In the genomic region with DNA sequence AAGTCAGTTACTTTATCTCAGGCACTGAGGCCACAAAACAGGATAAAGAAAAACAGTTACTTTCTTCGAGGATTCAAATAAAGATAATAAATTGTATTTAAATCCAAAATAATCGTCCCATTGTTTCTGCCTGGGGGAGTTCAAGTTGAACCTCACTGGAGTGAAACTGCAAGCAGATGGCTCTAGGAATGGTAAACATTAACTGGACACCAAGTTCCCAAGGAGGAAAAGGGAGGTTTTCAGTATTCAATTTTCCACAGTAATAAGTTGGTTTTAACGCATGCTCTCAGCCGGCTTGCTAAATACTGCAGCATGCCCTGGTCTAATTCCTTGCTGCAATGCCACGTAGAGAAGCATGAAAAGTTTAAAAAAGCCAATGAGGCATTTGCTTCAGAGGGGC, we compare ENCODE assay signal across 28 cellular contexts. TPM values are rescaled to one million over a fixed set of nuclear protein-coding genes. Genes with fewer than 3 reads are reported as not detected.
A peak's percentile ranks its signal among the peaks of the same experiment; 100 is the strongest.
DNase-seq lines count a peak whose midpoint lies in the region; ATAC-seq, FAIRE-seq and TF ChIP-seq lines count a peak whose summit lies in the region.
"Had no signal": no experiment of that assay in that cellular context is flagged by ENCODE, and none has a peak within 500 bp of the region (broad histone marks: within the 10 kb centered on the region; RNA-seq: fewer than 3 reads in every experiment).

No MANE protein-coding gene starts in this region.

- H3K4me3 ChIP-seq in kidney (ENCODE audit: low read length in 2 of 2) (peak overlapping the region in 1 of 2 donors; percentile 19), body of pancreas (no peak overlapping the region)
- H3K4me3 ChIP-seq: esophagus muscularis mucosa, gastrocnemius medialis had no signal

- H3K36me3 ChIP-seq in kidney (ENCODE audit: control insufficient read depth in 1 of 2, insufficient read depth in 2 of 2, low read length in 2 of 2) (peaks cover 0 to 3% of the 10 kb centered on the region in 2 donors), body of pancreas (replicated peaks in 1 of 2; ENCODE audit: insufficient read depth in 1 of 2, low read depth in 2 of 2) (no peaks in the 10 kb centered on the region)
- H3K36me3 ChIP-seq: BE2C had no signal

- DNase-seq in DMS53 treated with DMSO at 0.1 percent for 48 hours (lab: John Stamatoyannopoulos, UW; ENCODE audit: unreplicated experiment): peak; percentile 10
- DNase-seq in kidney: no peak
- peak; percentile 51 for DNase-seq in renal cortical epithelial cell (ENCODE audit: low read depth)
- no peak for DNase-seq in cerebellar cortex (ENCODE audit: low spot score)
- DNase-seq in body of pancreas: no peak
- no peak for DNase-seq in cardiac septum (ENCODE audit: low spot score)
- DNase-seq in activated T-cell treated with anti-CD3 and anti-CD28 coated beads, Interleukin-2, amount 50 U/mL, for 1 hour: no peak
- DNase-seq: activated CD4-positive, alpha-beta T cell treated with anti-CD3 and anti-CD28 coated beads for 36 hours; activated T-cell treated with anti-CD3 and anti-CD28 coated beads, Interleukin-2, amount 50 U/mL, for 48 hours; BE2C; DMS153; effector memory CD4-positive, alpha-beta T cell; gastrocnemius medialis; GOT3; hypothalamus; mammary epithelial cell; NCI-H1417 treated with DMSO at 0.1 percent for 48 hours; NCI-H2081 treated with DMSO at 0.1 percent for 48 hours; NCI-H345; NCI-H774; stimulated activated naive CD8-positive, alpha-beta T cell treated with anti-CD3 and anti-CD28 coated beads, Interleukin-15, Interleukin-2, amounts not matched to agents 100 U/mL and 50 U/mL, for 24 hours; T-helper 1 cell had no signal

- no peak for TF ChIP-seq POLR2A in body of pancreas (IDR thresholded peaks at IDR 0.05)

- no peaks in the 10 kb centered on the region for H3K27me3 ChIP-seq in body of pancreas
- H3K27me3 ChIP-seq: BE2C, esophagus muscularis mucosa, gastrocnemius medialis had no signal

- peak overlapping the region; percentile 29 for H3K27ac ChIP-seq in angular gyrus (ENCODE audit: low read depth, low read length)
- H3K27ac ChIP-seq in kidney (ENCODE audit: low read depth in 2 of 2, low read length in 2 of 2): peak overlapping the region in 1 of 2 donors; percentile 13
- no peak overlapping the region for H3K27ac ChIP-seq in body of pancreas
- H3K27ac ChIP-seq: esophagus muscularis mucosa, gastrocnemius medialis, RWPE1 had no signal

- intact Hi-C loops in kidney (cut with DNase I) (loop anchor here (10.0 kb wide), 1 partner anchor 64 kb away; no protein-coding TSS in a partner anchor), body of pancreas (cut with DNase I) (no loop called here), cardiac septum (cut with DNase I) (loop anchor here (2.0 kb wide), 1 partner anchor 24 kb away; no protein-coding TSS in a partner anchor)

- peak; percentile 3 for FAIRE-seq in kidney (lab: Jason Lieb, UNC)
- FAIRE-seq: colon, TTC549 had no signal

- H3K4me1 ChIP-seq in kidney (ENCODE audit: control insufficient read depth in 1 of 2, insufficient read depth in 1 of 2, low read depth in 1 of 2, low read length in 2 of 2): peaks cover 0 to 21% of the 10 kb centered on the region in 2 donors
- no peaks in the 10 kb centered on the region for H3K4me1 ChIP-seq in body of pancreas
- H3K4me1 ChIP-seq: BE2C, esophagus muscularis mucosa, gastrocnemius medialis had no signal

- TF ChIP-seq CTCF in kidney (IDR thresholded peaks at IDR 0.05; ENCODE audit: borderline replicate concordance, extremely low read depth, insufficient read depth) (no peak), body of pancreas (IDR thresholded peaks at IDR 0.05) (no peak)

- H3K9me3 ChIP-seq in kidney (ENCODE audit: control insufficient read depth in 1 of 2, low read length in 2 of 2) (no peaks in the 10 kb centered on the region), body of pancreas (no peaks in the 10 kb centered on the region)
- H3K9me3 ChIP-seq: BE2C, esophagus muscularis mucosa, gastrocnemius medialis had no signal

- H3K9ac ChIP-seq in kidney (ENCODE audit: low read length in 2 of 2): peak overlapping the region in 1 of 2 donors; percentile 28

- 57% methylated on average over 5 of the region's 5 CpGs for WGBS in body of pancreas, 2 donors

- ATAC-seq in body of pancreas: no peak
- ATAC-seq: activated CD4-positive, alpha-beta T cell treated with anti-CD3 and anti-CD28 coated beads for 36 hours; gastrocnemius medialis; stimulated activated naive CD8-positive, alpha-beta T cell treated with anti-CD3 and anti-CD28 coated beads, Interleukin-15, Interleukin-2, amounts not matched to agents 100 U/mL and 50 U/mL, for 24 hours had no signal

RNA-seq across cellular contexts. Expression of a gene that starts 20.1 kb away (rescaled TPM):
- total RNA-seq in kidney (6.8 TPM), renal cortical epithelial cell (0.17 and 1.1 TPM in 2 replicates), body of pancreas (1 to 10 TPM in 1 of 2 donors, under 1 TPM in 1; 0.33 to 3.4 TPM), cardiac septum (not detected)
- 3.4 TPM for polyA plus RNA-seq in kidney (ENCODE audit: insufficient read depth, low read depth, low replicate concordance)
- total RNA-seq: mammary epithelial cell, SK-MEL-5 had no signal
- polyA plus RNA-seq: mammary epithelial cell had no signal

RNA-seq across cellular contexts. Expression of a gene that starts 57.5 kb away (rescaled TPM):
- 143 TPM for total RNA-seq in kidney
- polyA plus RNA-seq in kidney (ENCODE audit: insufficient read depth, low read depth, low replicate concordance): 83.2 TPM
- total RNA-seq in renal cortical epithelial cell: 74.1 and 116 TPM in 2 replicates
- total RNA-seq in body of pancreas: 10 to 100 TPM; 53.2 to 73.2 TPM
- 86.9 TPM for total RNA-seq in cardiac septum

Comparison
In these comparisons a context has a peak if more than half of its experiments do, and no peak if none do; other contexts are left out.
1. DNase-seq: peak in DMS53 treated with DMSO at 0.1 percent for 48 hours (single experiment) and renal cortical epithelial cell (single experiment); none in kidney (single experiment), cerebellar cortex (single experiment), body of pancreas (0 of 4), cardiac septum (single experiment) and activated T-cell treated with anti-CD3 and anti-CD28 coated beads, Interleukin-2, amount 50 U/mL, for 1 hour (single experiment).